ENCODE assay signal across 23 cellular contexts in the genomic region with DNA sequence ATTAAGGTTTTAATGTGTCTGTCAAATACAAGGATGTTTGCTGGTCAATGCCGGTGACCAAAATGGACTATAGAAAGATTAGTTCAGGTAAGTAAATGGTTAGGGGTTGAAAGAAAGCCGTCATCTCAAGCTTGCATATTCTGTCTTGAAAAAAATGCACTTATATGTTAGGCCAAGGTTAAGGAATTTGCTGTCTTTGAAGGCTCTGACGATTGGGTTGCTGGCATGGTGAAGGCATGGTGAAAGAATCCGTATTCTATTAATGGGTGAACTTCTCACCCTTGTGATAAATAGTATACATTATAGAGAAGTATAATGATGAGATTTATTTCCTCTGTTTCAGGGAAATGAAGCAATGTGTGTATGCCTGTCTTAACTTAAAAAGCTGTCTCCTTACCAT.
"Had no signal": no experiment of that assay in that cellular context is flagged by ENCODE, and none has a peak within 500 bp of the region (broad histone marks: within the 10 kb centered on the region; RNA-seq: fewer than 3 reads in every experiment).

No MANE protein-coding gene starts in this region.

- H3K27me3 Mint-ChIP-seq: effector memory CD8-positive, alpha-beta T cell; memory B cell; naive thymus-derived CD8-positive, alpha-beta T cell had no signal

- H3K4me1 ChIP-seq: gastrocnemius medialis, psoas muscle, sigmoid colon, stomach, testis, tibial nerve, upper lobe of left lung had no signal

- H3K27ac ChIP-seq: gastrocnemius medialis, psoas muscle, sigmoid colon, stomach, testis, upper lobe of left lung had no signal

- H3K36me3 Mint-ChIP-seq: memory B cell; naive thymus-derived CD8-positive, alpha-beta T cell; stimulated activated effector memory CD8-positive, alpha-beta T cell treated with anti-CD3 and anti-CD28 coated beads, Interleukin-12 subunit alpha, Interleukin-12 subunit beta, amount 100 ng/mL, for 72 hours had no signal

- ATAC-seq: effector memory CD8-positive, alpha-beta T cell; gastrocnemius medialis; left lobe of liver; naive thymus-derived CD8-positive, alpha-beta T cell; psoas muscle; right cardiac atrium; stimulated activated effector memory CD8-positive, alpha-beta T cell treated with anti-CD3 and anti-CD28 coated beads, Interleukin-12 subunit alpha, Interleukin-12 subunit beta, amount 100 ng/mL, for 72 hours had no signal

- H3K9me3 ChIP-seq: gastrocnemius medialis, psoas muscle, sigmoid colon, testis, upper lobe of left lung had no signal

- H3K27ac Mint-ChIP-seq: effector memory CD8-positive, alpha-beta T cell; memory B cell; naive thymus-derived CD8-positive, alpha-beta T cell; stimulated activated effector memory CD8-positive, alpha-beta T cell treated with anti-CD3 and anti-CD28 coated beads, Interleukin-12 subunit alpha, Interleukin-12 subunit beta, amount 100 ng/mL, for 72 hours had no signal

- DNase-seq: cortex of kidney; effector memory CD8-positive, alpha-beta T cell; foreskin fibroblast; gastrocnemius medialis; head of caudate nucleus; kidney; naive thymus-derived CD8-positive, alpha-beta T cell; nucleus accumbens; psoas muscle; right cardiac atrium; sigmoid colon; stimulated activated CD4-positive, alpha-beta T cell treated with anti-CD3 and anti-CD28 coated beads, Interleukin-2, amount 100 ng/mL, for 24 hours; stimulated activated CD4-positive, alpha-beta T cell treated with anti-CD3 and anti-CD28 coated beads, Interleukin-4, amount 100 ng/mL, for 24 hours; stimulated activated naive CD4-positive, alpha-beta T cell treated with Interleukin-2 at 50 U/mL for 16 hours; stomach; testis; upper lobe of left lung had no signal

- H3K4me3 ChIP-seq: gastrocnemius medialis, lung, psoas muscle, sigmoid colon, stomach, testis, tibial nerve, upper lobe of left lung had no signal

- H3K4me1 Mint-ChIP-seq: memory B cell; naive thymus-derived CD8-positive, alpha-beta T cell; stimulated activated effector memory CD8-positive, alpha-beta T cell treated with anti-CD3 and anti-CD28 coated beads, Interleukin-12 subunit alpha, Interleukin-12 subunit beta, amount 100 ng/mL, for 72 hours had no signal

- H3K27me3 ChIP-seq: gastrocnemius medialis, sigmoid colon, stomach, testis, tibial nerve, upper lobe of left lung had no signal

- H3K4me3 Mint-ChIP-seq: effector memory CD8-positive, alpha-beta T cell; memory B cell; naive thymus-derived CD8-positive, alpha-beta T cell; neural crest cell; stimulated activated effector memory CD8-positive, alpha-beta T cell treated with anti-CD3 and anti-CD28 coated beads, Interleukin-12 subunit alpha, Interleukin-12 subunit beta, amount 100 ng/mL, for 72 hours had no signal

- H3K36me3 ChIP-seq: gastrocnemius medialis, sigmoid colon, stomach, tibial nerve, upper lobe of left lung had no signal
